Comparison of ENCODE assay signal across 9 cellular contexts in genomic region chr7:2870471-2870941, GRCh38. TPM values are rescaled to one million over a fixed set of nuclear protein-coding genes. Genes with fewer than 3 reads are reported as not detected.
A peak's percentile ranks its signal among the peaks of the same experiment; 100 is the strongest.
DNase-seq lines count a peak whose midpoint lies in the region; ATAC-seq and TF ChIP-seq lines count a peak whose summit lies in the region.
"Had no signal": no experiment of that assay in that cellular context is flagged by ENCODE, and none has a peak within 500 bp of the region (broad histone marks: within the 10 kb centered on the region; RNA-seq: fewer than 3 reads in every experiment).

No MANE protein-coding gene starts in this region.

- peak; percentile 41 for DNase-seq in SIG-M5 treated with dmso at 0.1 percent for 504 hours (lab: John Stamatoyannopoulos, UW; ENCODE audit: unreplicated experiment)
- DNase-seq in SIG-M5 (lab: John Stamatoyannopoulos, UW) = no peak
- DNase-seq in NCI-H146 treated with DMSO at 0.1 percent for 48 hours (lab: John Stamatoyannopoulos, UW; ENCODE audit: unreplicated experiment) = peak; percentile 14
- DNase-seq in activated CD8-positive, alpha-beta T cell treated with anti-CD3 and anti-CD28 coated beads, Interleukin-2, amount 10 ng/mL, durations not matched to agents 7 days and 5 days = peak; percentile 48
- peak; percentile 61 for DNase-seq in fibroblast of the aortic adventitia (ENCODE audit: low read depth)
- DNase-seq in psoas muscle = peak; percentile 73 to 84
- no peak for DNase-seq in HAP-1 (ENCODE audit: low spot score in 2 of 2)
- no peak for DNase-seq in NCI-H2107 (lab: John Stamatoyannopoulos, UW)

- peak overlapping the region; percentile 17 for H3K27ac Mint-ChIP-seq in activated CD8-positive, alpha-beta T cell treated with anti-CD3 and anti-CD28 coated beads, Interleukin-2, amount 10 ng/mL, durations not matched to agents 7 days and 5 days

- H3K4me3 Mint-ChIP-seq in activated CD8-positive, alpha-beta T cell treated with anti-CD3 and anti-CD28 coated beads, Interleukin-2, amount 10 ng/mL, durations not matched to agents 7 days and 5 days = no peak overlapping the region

- no peaks in the 10 kb centered on the region for H3K9me3 Mint-ChIP-seq in activated CD8-positive, alpha-beta T cell treated with anti-CD3 and anti-CD28 coated beads, Interleukin-2, amount 10 ng/mL, durations not matched to agents 7 days and 5 days (ENCODE audit: insufficient read depth)

- peak; percentile 77 for ATAC-seq in activated CD8-positive, alpha-beta T cell treated with anti-CD3 and anti-CD28 coated beads, Interleukin-2, amount 10 ng/mL, durations not matched to agents 7 days and 5 days
- peak in 3 of 4 donors; percentile 42 to 56 (median 53) for ATAC-seq in psoas muscle

- CTCF ChIA-PET in activated CD8-positive, alpha-beta T cell treated with anti-CD3 and anti-CD28 coated beads, Interleukin-2, amount 10 ng/mL, durations not matched to agents 7 days and 5 days (lab: Charles Lee) = no interaction called here

- in situ Hi-C loops in HAP-1 (cut with MboI; ENCODE audit: low sequenced_read_pairs) = no loop called here

- H3K27me3 ChIP-seq in psoas muscle (ENCODE audit: insufficient read depth in 3 of 3, low read length in 2 of 3) (peaks cover 0 to 18% (median 0%) of the 10 kb centered on the region in 3 donors), HAP-1 (ENCODE audit: low read depth) (no peaks in the 10 kb centered on the region)

- intact Hi-C loops in psoas muscle (cut with DNase I) = no loop called here

- peaks cover 37% of the 10 kb centered on the region for H3K4me1 Mint-ChIP-seq in activated CD8-positive, alpha-beta T cell treated with anti-CD3 and anti-CD28 coated beads, Interleukin-2, amount 10 ng/mL, durations not matched to agents 7 days and 5 days (ENCODE audit: low read depth)

- no peaks in the 10 kb centered on the region for H3K4me1 ChIP-seq in psoas muscle
- H3K4me1 ChIP-seq in HAP-1 = no peaks in the 10 kb centered on the region

- H3K36me3 ChIP-seq in psoas muscle (ENCODE audit: insufficient read depth in 1 of 2, low read depth in 1 of 2) = no peaks in the 10 kb centered on the region
- H3K36me3 ChIP-seq in HAP-1 (replicated peaks) = no peaks in the 10 kb centered on the region

- POLR2A ChIA-PET in activated CD8-positive, alpha-beta T cell treated with anti-CD3 and anti-CD28 coated beads, Interleukin-2, amount 10 ng/mL, durations not matched to agents 7 days and 5 days (lab: Charles Lee) = no interaction called here

- H3K36me3 Mint-ChIP-seq in activated CD8-positive, alpha-beta T cell treated with anti-CD3 and anti-CD28 coated beads, Interleukin-2, amount 10 ng/mL, durations not matched to agents 7 days and 5 days (ENCODE audit: low read depth) = no peaks in the 10 kb centered on the region

- no peak overlapping the region for H3K4me3 ChIP-seq in fibroblast of the aortic adventitia (ENCODE audit: low read depth, low read length)
- H3K4me3 ChIP-seq in psoas muscle = no peak overlapping the region
- no peak overlapping the region for H3K4me3 ChIP-seq in HAP-1

- H3K27ac ChIP-seq in psoas muscle = no peak overlapping the region
- H3K27ac ChIP-seq: C4-2B had no signal

- H3K27me3 Mint-ChIP-seq in activated CD8-positive, alpha-beta T cell treated with anti-CD3 and anti-CD28 coated beads, Interleukin-2, amount 10 ng/mL, durations not matched to agents 7 days and 5 days (ENCODE audit: low read depth) = peaks cover 7% of the 10 kb centered on the region

- H3K9me3 ChIP-seq in psoas muscle = no peaks in the 10 kb centered on the region
- no peaks in the 10 kb centered on the region for H3K9me3 ChIP-seq in HAP-1

- 16 to 17% (median 17%) methylated on average over 9 to 10 of the region's 10 CpGs for WGBS in psoas muscle, 3 donors

- no peak for TF ChIP-seq CTCF in fibroblast of the aortic adventitia (IDR thresholded peaks at IDR 0.05; ENCODE audit: insufficient read depth, low read length)
- no peak for TF ChIP-seq CTCF in psoas muscle (IDR thresholded peaks at IDR 0.05)

RNA-seq across cellular contexts. Expression of gene GNA12, which starts 26.4 kb away (rescaled TPM):
- 10 to 100 TPM; 17.9 to 18.1 TPM for total RNA-seq in activated CD8-positive, alpha-beta T cell treated with anti-CD3 and anti-CD28 coated beads, Interleukin-2, amount 10 ng/mL, durations not matched to agents 7 days and 5 days
- total RNA-seq in fibroblast of the aortic adventitia (ENCODE audit: low replicate concordance) (16.2 and 19.5 TPM in 2 replicates), psoas muscle (10 to 100 TPM; 14.6 to 20.2 (median 15.0) TPM)
- 10 to 100 TPM in 2 of 3 donors, 1 to 10 TPM in 1; 7.1 to 19.3 (median 17.6) TPM for polyA plus RNA-seq in psoas muscle

Comparison
In these comparisons a context has a peak if more than half of its experiments do, and no peak if none do; other contexts are left out.
1. DNase-seq: peak in SIG-M5 treated with dmso at 0.1 percent for 504 hours (single experiment), NCI-H146 treated with DMSO at 0.1 percent for 48 hours (single experiment), activated CD8-positive, alpha-beta T cell treated with anti-CD3 and anti-CD28 coated beads, Interleukin-2, amount 10 ng/mL, durations not matched to agents 7 days and 5 days (single experiment), fibroblast of the aortic adventitia (single experiment) and psoas muscle (2 of 2); none in SIG-M5 (single experiment), HAP-1 (0 of 2) and NCI-H2107 (single experiment).